ENCODE assay signal across 26 cellular contexts in genomic region chr6:7433211-7433610, GRCh38. TPM values are rescaled to one million over a fixed set of nuclear protein-coding genes. Genes with fewer than 3 reads are reported as not detected.
DNase-seq lines count a peak whose midpoint lies in the region; ATAC-seq and TF ChIP-seq lines count a peak whose summit lies in the region.
"Had no signal": no experiment of that assay in that cellular context is flagged by ENCODE, and none has a peak within 500 bp of the region (broad histone marks: within the 10 kb centered on the region; RNA-seq: fewer than 3 reads in every experiment).

No MANE protein-coding gene starts in this region.

- H3K79me2 ChIP-seq in osteoblast (ENCODE audit: insufficient read depth, low read length), result no peaks in the 10 kb centered on the region

- DNase-seq in NCI-H2196 (lab: John Stamatoyannopoulos, UW; ENCODE audit: unreplicated experiment), result peak; percentile 31
- no peak for DNase-seq in NCI-H2196 treated with DMSO at 0.1 percent for 48 hours (lab: John Stamatoyannopoulos, UW; ENCODE audit: unreplicated experiment)
- peak; percentile 96 for DNase-seq in NCI-H2029 treated with DMSO at 0.1 percent for 48 hours (lab: John Stamatoyannopoulos, UW)
- no peak for DNase-seq in RWPE2 (ENCODE audit: low spot score)
- peak; percentile 30 for DNase-seq in osteoblast (ENCODE audit: insufficient read length, low spot score, missing footprints)
- DNase-seq: activated CD4-positive, alpha-beta T cell treated with anti-CD3 and anti-CD28 coated beads, Interleukin-2, amount 50 U/mL, for 4 hours; activated naive CD4-positive, alpha-beta T cell treated with Interleukin-2 at 50 U/mL for 16 hours; body of pancreas; CD4-positive, alpha-beta memory T cell; naive B cell; NCI-H446 treated with DMSO at 0.1 percent for 48 hours; retina; small intestine; stimulated activated CD4-positive, alpha-beta T cell treated with anti-CD3 and anti-CD28 coated beads, Interleukin-1b, Interleukin-23, amount 100 ng/mL, for 48 hours; stimulated activated CD8-positive, alpha-beta memory T cell treated with anti-CD3 and anti-CD28 coated beads, Interleukin-4, amount 100 ng/mL, for 48 hours; stomach; T-helper 1 cell; tibial artery had no signal

- TF ChIP-seq CTCF in RWPE2 (IDR thresholded peaks at IDR 0.05; ENCODE audit: poor library complexity, severe bottlenecking), result no peak
- no peak for TF ChIP-seq CTCF in osteoblast (IDR thresholded peaks at IDR 0.05; ENCODE audit: extremely low read depth, low read depth, low read length)

- H3K36me3 ChIP-seq in RWPE2 (ENCODE audit: low read depth) (no peaks in the 10 kb centered on the region), osteoblast (ENCODE audit: insufficient read depth, low read length) (no peaks in the 10 kb centered on the region)
- H3K36me3 ChIP-seq: HAP-1, stomach, tibial artery had no signal

- no peak overlapping the region for H3K4me3 ChIP-seq in RWPE2 (ENCODE audit: severe bottlenecking)
- no peak overlapping the region for H3K4me3 ChIP-seq in osteoblast (ENCODE audit: insufficient read depth, low read length)
- H3K4me3 ChIP-seq: body of pancreas, HAP-1, stomach, tibial artery had no signal

- H4K20me1 ChIP-seq in osteoblast (ENCODE audit: insufficient read depth, low read length), result no peaks in the 10 kb centered on the region

- peak; percentile 50 for ATAC-seq in RWPE2 (ENCODE audit: low read depth)
- no peak for ATAC-seq in HG02885 (IDR thresholded peaks at IDR 0.05; ENCODE audit: poor library complexity, unreplicated experiment)
- ATAC-seq in GM21526 (IDR thresholded peaks at IDR 0.05; ENCODE audit: low FRiP score, unreplicated experiment), result no peak
- ATAC-seq in GM18868 (IDR thresholded peaks at IDR 0.05; ENCODE audit: unreplicated experiment), result no peak
- ATAC-seq: body of pancreas, Panc1 had no signal

- H2AFZ ChIP-seq in osteoblast (ENCODE audit: low read length), result no peak overlapping the region

- H3K9me3 ChIP-seq in RWPE2 (ENCODE audit: severe bottlenecking) (no peaks in the 10 kb centered on the region), osteoblast (ENCODE audit: low read depth, low read length) (no peaks in the 10 kb centered on the region)
- H3K9me3 ChIP-seq: body of pancreas, HAP-1, tibial artery had no signal

- no peak overlapping the region for H3K27ac ChIP-seq in RWPE2 (ENCODE audit: poor library complexity, severe bottlenecking)
- no peak overlapping the region for H3K27ac ChIP-seq in osteoblast (ENCODE audit: low read depth, low read length)
- H3K27ac ChIP-seq: body of pancreas, KMS-11, stomach, tibial artery had no signal

- H3K4me2 ChIP-seq in osteoblast (ENCODE audit: insufficient read depth, low read length), result no peak overlapping the region
- H3K4me2 ChIP-seq: KMS-11 had no signal

- H3K27me3 ChIP-seq in RWPE2 (ENCODE audit: insufficient read depth, poor library complexity, severe bottlenecking) (no peaks in the 10 kb centered on the region), osteoblast (ENCODE audit: insufficient read depth, low read length) (no peaks in the 10 kb centered on the region)
- H3K27me3 ChIP-seq: body of pancreas, stomach had no signal

- H3K4me1 ChIP-seq in RWPE2 (ENCODE audit: insufficient read depth, poor library complexity, severe bottlenecking), result no peaks in the 10 kb centered on the region
- H3K4me1 ChIP-seq in osteoblast (ENCODE audit: insufficient read depth, low read length), result peaks cover 13% of the 10 kb centered on the region
- H3K4me1 ChIP-seq: body of pancreas, HAP-1 had no signal

RNA-seq across cellular contexts. Expression of gene RIOK1, which starts 43.6 kb away (rescaled TPM):
- 13.8 and 14.1 TPM in 2 replicates for total RNA-seq in osteoblast

RNA-seq across cellular contexts. Expression of gene CAGE1, which starts 43.7 kb away (rescaled TPM):
- total RNA-seq in osteoblast, result under 0.01 TPM in 2 replicates
- total RNA-seq: endothelial cell of umbilical vein, omental fat pad, stomach had no signal

Comparison
In these comparisons a context has a peak if more than half of its experiments do, and no peak if none do; other contexts are left out.
1. DNase-seq: peak in NCI-H2196 (single experiment), NCI-H2029 treated with DMSO at 0.1 percent for 48 hours (single experiment) and osteoblast (single experiment); none in NCI-H2196 treated with DMSO at 0.1 percent for 48 hours (single experiment) and RWPE2 (single experiment).